Comparison of ENCODE assay signal across 3 cellular contexts in the genomic region with DNA sequence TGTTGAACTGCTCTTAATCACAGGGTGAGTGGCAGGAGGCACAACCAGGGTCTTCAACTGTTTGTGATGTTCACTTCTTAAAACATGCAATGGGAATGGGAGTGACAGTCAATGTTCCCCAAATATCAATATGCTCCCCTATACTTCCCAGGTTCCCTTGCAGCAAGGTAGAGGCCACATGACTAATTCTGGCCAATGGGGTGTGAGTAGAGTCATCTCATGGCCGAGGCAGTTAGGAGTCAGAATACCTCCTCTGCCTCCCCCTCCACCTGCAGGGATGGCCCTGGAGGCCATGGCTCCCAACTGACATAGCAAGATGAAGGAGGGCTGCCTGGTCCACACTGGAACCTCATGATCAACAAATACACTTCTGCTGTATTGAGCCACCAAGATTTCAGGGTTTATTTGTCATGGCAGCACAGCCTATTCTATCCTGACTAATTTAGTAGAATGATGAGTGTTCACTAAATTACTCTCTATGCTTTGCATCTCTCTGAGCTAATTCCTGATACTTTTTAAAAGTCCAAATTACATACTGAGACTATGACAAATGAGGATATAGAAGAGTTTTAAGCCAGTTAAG.
TF ChIP-seq lines count a peak whose summit lies in the region.

No MANE protein-coding gene starts in this region.

TF ChIP-seq in HepG2, 621 proteins besides CTCF, POLR2A, EP300 and RAD21:
- TF ChIP-seq ZNF12 (CRISPR knock-in tag; IDR thresholded peaks at IDR 0.05): peak; percentile 94
- TF ChIP-seq ZNF546 (CRISPR knock-in tag; conservative IDR thresholded peaks at IDR 0.05): no peak
TF ChIP-seq in HepG2: peak in this region for 1.

TF ChIP-seq in Ishikawa, 13 proteins besides CTCF, POLR2A, EP300 and RAD21:
- TF ChIP-seq, protein P1, sequence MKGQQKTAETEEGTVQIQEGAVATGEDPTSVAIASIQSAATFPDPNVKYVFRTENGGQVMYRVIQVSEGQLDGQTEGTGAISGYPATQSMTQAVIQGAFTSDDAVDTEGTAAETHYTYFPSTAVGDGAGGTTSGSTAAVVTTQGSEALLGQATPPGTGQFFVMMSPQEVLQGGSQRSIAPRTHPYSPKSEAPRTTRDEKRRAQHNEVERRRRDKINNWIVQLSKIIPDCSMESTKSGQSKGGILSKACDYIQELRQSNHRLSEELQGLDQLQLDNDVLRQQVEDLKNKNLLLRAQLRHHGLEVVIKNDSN (IDR thresholded peaks at IDR 0.05): peak; percentile 66; the same call in 1 of the 2 replicates
- TF ChIP-seq NFIC (IDR thresholded peaks at IDR 0.05) (no peak), REST (IDR thresholded peaks at IDR 0.05; ENCODE audit: low read depth) (no peak), MAX (IDR thresholded peaks at IDR 0.05) (no peak), FOXM1 (IDR thresholded peaks at IDR 0.05; ENCODE audit: borderline replicate concordance, low read depth) (no peak)

TF ChIP-seq in WTC11, 78 proteins besides CTCF, POLR2A, EP300 and RAD21:
- TF ChIP-seq, protein P1 (CRISPR knock-in tag; IDR thresholded peaks at IDR 0.05): peak; percentile 32; the same call in 1 of the 2 replicates
- no peak for TF ChIP-seq ESRRA (CRISPR knock-in tag; IDR thresholded peaks at IDR 0.05; ENCODE audit: borderline replicate concordance)
- TF ChIP-seq USF2 (CRISPR knock-in tag; IDR thresholded peaks at IDR 0.05): peak; percentile 28; the same call in 1 of the 2 replicates
